ENCODE assay signal across 1 cellular context in genomic region chr2:203238711-203239526, GRCh38.
TF ChIP-seq lines count a peak whose summit lies in the region.

A gene with protein sequence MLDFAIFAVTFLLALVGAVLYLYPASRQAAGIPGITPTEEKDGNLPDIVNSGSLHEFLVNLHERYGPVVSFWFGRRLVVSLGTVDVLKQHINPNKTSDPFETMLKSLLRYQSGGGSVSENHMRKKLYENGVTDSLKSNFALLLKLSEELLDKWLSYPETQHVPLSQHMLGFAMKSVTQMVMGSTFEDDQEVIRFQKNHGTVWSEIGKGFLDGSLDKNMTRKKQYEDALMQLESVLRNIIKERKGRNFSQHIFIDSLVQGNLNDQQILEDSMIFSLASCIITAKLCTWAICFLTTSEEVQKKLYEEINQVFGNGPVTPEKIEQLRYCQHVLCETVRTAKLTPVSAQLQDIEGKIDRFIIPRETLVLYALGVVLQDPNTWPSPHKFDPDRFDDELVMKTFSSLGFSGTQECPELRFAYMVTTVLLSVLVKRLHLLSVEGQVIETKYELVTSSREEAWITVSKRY (plus strand): TSS chr2:203239018. CDS start chr2:203239063, 45 bp downstream.

TF ChIP-seq in HCT116, 20 proteins besides CTCF, POLR2A, EP300 and RAD21 (continued from another document):
- TF ChIP-seq ZBTB33 (IDR thresholded peaks at IDR 0.05; ENCODE audit: extremely low read depth, insufficient replicate concordance, low read length) (peak; percentile 32), EZH2 (IDR thresholded peaks at IDR 0.05) (no peak), REST (IDR thresholded peaks at IDR 0.05; ENCODE audit: low read depth) (no peak), ELF1 (IDR thresholded peaks at IDR 0.05; ENCODE audit: borderline replicate concordance, low read depth) (peak; percentile 86)
